Comparison of ENCODE assay signal across 8 cellular contexts in the genomic region with DNA sequence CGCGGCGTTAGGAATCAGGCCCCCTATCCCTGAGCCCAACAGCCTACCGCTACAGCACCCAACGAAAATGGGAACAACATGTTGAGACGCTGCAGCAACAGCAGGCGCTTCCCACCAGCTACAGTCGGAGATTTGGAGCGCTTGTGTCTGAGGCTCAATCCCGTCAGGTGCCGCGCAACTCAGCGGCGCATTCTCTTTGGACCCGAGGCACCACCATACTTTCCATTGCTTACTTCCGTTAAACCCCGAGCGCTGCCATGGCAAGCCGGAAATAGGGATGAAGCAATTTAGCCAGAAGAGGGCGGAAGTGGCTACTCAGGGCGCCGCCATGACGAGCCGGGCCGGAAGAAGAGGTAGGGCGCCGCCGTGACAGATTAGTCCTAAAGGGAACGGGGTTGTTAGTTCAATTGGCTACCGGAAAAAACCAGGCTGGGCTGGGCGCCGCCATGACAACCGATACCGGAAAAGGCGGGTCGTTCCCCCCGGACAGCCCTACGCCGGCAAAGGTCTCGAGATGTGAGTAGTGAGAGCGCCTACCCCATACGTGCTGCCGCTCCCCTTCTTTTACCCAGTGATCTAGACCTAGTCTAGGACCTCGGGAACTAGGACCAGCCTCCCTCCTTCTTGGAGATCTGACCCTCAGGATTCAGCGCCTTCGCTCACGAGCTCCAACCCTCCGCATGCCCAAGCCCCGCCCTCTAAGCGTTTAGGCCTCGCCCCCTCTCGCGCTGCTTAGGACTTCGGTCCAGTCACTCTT.
A peak's percentile ranks its signal among the peaks of the same experiment; 100 is the strongest.
DNase-seq lines count a peak whose midpoint lies in the region; ATAC-seq and TF ChIP-seq lines count a peak whose summit lies in the region.

A gene with protein sequence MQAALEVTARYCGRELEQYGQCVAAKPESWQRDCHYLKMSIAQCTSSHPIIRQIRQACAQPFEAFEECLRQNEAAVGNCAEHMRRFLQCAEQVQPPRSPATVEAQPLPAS (plus strand): TSS at position 476 of the 757 bp plus-strand sequence. CDS start 39 bp downstream, at position 515.

- ATAC-seq in SK-N-SH treated with all-trans-retinoic acid at 6 μM for 48 hours: peak; percentile 87

- H3K4me3 ChIP-seq in HFF-Myc (replicated peaks; ENCODE audit: low read depth, low read length): peak within 1 kb of the TSS; percentile 69
- peak within 1 kb of the TSS; percentile 69 for H3K4me3 ChIP-seq in NB4 (ENCODE audit: low read depth, low read length)

- TF ChIP-seq POLR2A in NB4 (IDR thresholded peaks at IDR 0.05; ENCODE audit: extremely low read depth, insufficient read length): peak; percentile 46

- DNase-seq in GM04503 (ENCODE audit: low read depth) (peak; percentile 80), HFF-Myc (ENCODE audit: extremely low read depth, low read depth) (peak; percentile 86), NB4 (ENCODE audit: low read depth) (peak; percentile 99), germinal center (ENCODE audit: low spot score) (peak; percentile 91), non-pigmented ciliary epithelial cell (ENCODE audit: low read depth) (peak; percentile 76), substantia nigra (lab: John Stamatoyannopoulos, UW) (peak; percentile 61 to 97 (median 93))
- peak; percentile 90 for DNase-seq in activated naive CD4-positive, alpha-beta T cell treated with anti-CD3 and anti-CD28 coated beads, Interleukin-2, amount 50 U/mL, for 16 hours

- TF ChIP-seq CTCF in HFF-Myc (IDR thresholded peaks at IDR 0.05; ENCODE audit: low read depth, low read length, missing control alignments): no peak
- TF ChIP-seq CTCF in NB4 (IDR thresholded peaks at IDR 0.05; ENCODE audit: low read depth, low read length): no peak

- peak within 1 kb of the TSS; percentile 90 for H3K27ac ChIP-seq in substantia nigra (ENCODE audit: low read depth, low read length, poor library complexity, severe bottlenecking)

TF ChIP-seq in SK-N-SH treated with all-trans-retinoic acid at 6 μM for 48 hours, 23 proteins besides CTCF, POLR2A, EP300 and RAD21:
- TF ChIP-seq GLIS3 (CRISPR knock-in tag; IDR thresholded peaks at IDR 0.05) (0 out of 2 replicates have a peak, but pooled peaks have one; percentile 7), ZC3H10 (CRISPR knock-in tag; IDR thresholded peaks at IDR 0.05) (no peak), ZFP3 (CRISPR knock-in tag; IDR thresholded peaks at IDR 0.05) (0 out of 2 replicates have a peak, but pooled peaks have one; percentile 60)

Comparison
In these comparisons a context has a peak if more than half of its experiments do, and no peak if none do; other contexts are left out.
1. Peak in every context shown above with its lines: DNase-seq, ATAC-seq, H3K4me3 ChIP-seq and H3K27ac ChIP-seq.